In genomic region chr17:9661027-9661426, GRCh38 we compare ENCODE assay signal across 2 cellular contexts.
TF ChIP-seq lines count a peak whose summit lies in the region.

No MANE protein-coding gene starts in this region.

TF ChIP-seq in HepG2, 621 proteins besides CTCF, POLR2A, EP300 and RAD21:
- TF ChIP-seq PAF1 (CRISPR knock-in tag; IDR thresholded peaks at IDR 0.05) = no peak
- peak; percentile 80 for TF ChIP-seq MAFF (IDR thresholded peaks at IDR 0.05; ENCODE audit: low read depth, low read length)
- no peak for TF ChIP-seq ZNF557 (CRISPR knock-in tag; IDR thresholded peaks at IDR 0.05)
- peak; percentile 78 to 80 for TF ChIP-seq MAFK (conservative IDR thresholded peaks at IDR 0.05 in 1 of 2, IDR thresholded peaks at IDR 0.05 in 1 of 2; ENCODE audit: low read length in 2 of 2)
- TF ChIP-seq, protein P1, sequence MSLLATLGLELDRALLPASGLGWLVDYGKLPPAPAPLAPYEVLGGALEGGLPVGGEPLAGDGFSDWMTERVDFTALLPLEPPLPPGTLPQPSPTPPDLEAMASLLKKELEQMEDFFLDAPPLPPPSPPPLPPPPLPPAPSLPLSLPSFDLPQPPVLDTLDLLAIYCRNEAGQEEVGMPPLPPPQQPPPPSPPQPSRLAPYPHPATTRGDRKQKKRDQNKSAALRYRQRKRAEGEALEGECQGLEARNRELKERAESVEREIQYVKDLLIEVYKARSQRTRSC (CRISPR knock-in tag; IDR thresholded peaks at IDR 0.05; ENCODE audit: low read depth) = no peak
- TF ChIP-seq, protein P2, sequence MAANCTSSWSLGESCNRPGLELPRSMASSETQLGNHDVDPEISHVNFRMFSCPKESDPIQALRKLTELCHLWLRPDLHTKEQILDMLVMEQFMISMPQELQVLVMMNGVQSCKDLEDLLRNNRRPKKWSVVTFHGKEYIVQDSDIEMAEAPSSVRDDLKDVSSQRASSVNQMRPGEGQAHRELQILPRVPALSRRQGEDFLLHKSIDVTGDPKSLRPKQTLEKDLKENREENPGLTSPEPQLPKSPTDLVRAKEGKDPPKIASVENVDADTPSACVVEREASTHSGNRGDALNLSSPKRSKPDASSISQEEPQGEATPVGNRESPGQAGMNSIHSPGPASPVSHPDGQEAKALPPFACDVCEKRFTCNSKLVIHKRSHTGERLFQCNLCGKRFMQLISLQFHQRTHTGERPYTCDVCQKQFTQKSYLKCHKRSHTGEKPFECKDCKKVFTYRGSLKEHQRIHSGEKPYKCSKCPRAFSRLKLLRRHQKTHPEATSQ (CRISPR knock-in tag; IDR thresholded peaks at IDR 0.05; ENCODE audit: borderline replicate concordance) = no peak
- TF ChIP-seq THAP7 (CRISPR knock-in tag; IDR thresholded peaks at IDR 0.05) = no peak

TF ChIP-seq in H1, 55 proteins besides CTCF, POLR2A, EP300 and RAD21:
- TF ChIP-seq CBX8 (IDR thresholded peaks at IDR 0.05; ENCODE audit: borderline replicate concordance, low read depth, low read length) (no peak), MAFK (IDR thresholded peaks at IDR 0.05; ENCODE audit: low read depth, low read length) (0 out of 2 replicates have a peak, but pooled peaks have one; percentile 3), SUZ12 (IDR thresholded peaks at IDR 0.05; ENCODE audit: low read length) (no peak), ASH2L (IDR thresholded peaks at IDR 0.05; ENCODE audit: low read length) (no peak), HDAC6 (IDR thresholded peaks at IDR 0.05; ENCODE audit: low read depth, low read length) (no peak), SP2 (IDR thresholded peaks at IDR 0.05; ENCODE audit: low read length) (no peak), SAP30 (IDR thresholded peaks at IDR 0.05; ENCODE audit: insufficient read depth, insufficient replicate concordance, low read length) (no peak)
- TF ChIP-seq, protein P3, sequence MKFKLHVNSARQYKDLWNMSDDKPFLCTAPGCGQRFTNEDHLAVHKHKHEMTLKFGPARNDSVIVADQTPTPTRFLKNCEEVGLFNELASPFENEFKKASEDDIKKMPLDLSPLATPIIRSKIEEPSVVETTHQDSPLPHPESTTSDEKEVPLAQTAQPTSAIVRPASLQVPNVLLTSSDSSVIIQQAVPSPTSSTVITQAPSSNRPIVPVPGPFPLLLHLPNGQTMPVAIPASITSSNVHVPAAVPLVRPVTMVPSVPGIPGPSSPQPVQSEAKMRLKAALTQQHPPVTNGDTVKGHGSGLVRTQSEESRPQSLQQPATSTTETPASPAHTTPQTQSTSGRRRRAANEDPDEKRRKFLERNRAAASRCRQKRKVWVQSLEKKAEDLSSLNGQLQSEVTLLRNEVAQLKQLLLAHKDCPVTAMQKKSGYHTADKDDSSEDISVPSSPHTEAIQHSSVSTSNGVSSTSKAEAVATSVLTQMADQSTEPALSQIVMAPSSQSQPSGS (IDR thresholded peaks at IDR 0.05; ENCODE audit: low read length) = no peak
